Comparison of ENCODE assay signal across 12 cellular contexts in the genomic region with DNA sequence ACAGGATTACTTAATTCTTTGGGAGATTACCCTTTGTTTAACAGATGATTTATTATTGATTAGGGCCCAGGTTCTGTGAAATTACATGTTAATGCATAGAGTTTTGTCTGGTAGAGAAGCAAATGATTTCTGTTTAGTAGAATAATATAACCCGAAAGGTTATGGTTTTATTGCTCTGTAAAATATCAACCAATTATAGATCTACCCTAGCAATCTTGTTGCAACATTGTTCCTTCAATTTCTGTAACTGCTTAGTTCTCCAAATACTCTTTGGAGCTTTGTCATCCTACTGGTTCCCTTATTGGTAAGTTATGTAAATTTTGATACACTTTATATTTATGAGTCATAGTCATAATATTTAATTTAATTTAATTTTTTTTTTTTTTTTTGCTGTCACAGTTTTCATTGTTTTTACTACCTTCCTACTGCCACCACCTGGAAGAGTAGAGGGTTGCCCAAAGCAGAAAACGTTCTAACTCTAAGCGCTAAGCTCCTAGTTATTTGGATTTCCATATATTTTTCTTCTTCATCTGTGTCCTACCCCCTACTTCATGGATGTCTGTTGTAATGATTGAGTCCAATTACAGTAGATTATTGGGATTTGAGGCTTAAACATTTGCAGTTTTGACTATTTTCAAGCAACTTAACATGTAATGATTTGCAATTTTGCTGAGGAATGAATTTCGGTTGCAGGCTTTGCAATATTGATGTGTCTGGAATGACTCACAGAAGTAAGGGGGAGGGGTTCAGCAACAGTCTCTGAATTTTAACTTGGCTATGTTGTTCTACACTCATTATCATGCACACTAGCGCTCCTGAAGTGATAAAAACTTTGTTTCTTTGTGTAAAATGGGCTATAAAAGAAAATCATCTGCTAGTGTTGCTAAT. TPM values are rescaled to one million over a fixed set of nuclear protein-coding genes. Genes with fewer than 3 reads are reported as not detected.
DNase-seq lines count a peak whose midpoint lies in the region; ATAC-seq and TF ChIP-seq lines count a peak whose summit lies in the region.
"Had no signal": no experiment of that assay in that cellular context is flagged by ENCODE, and none has a peak within 500 bp of the region (broad histone marks: within the 10 kb centered on the region; RNA-seq: fewer than 3 reads in every experiment).

No MANE protein-coding gene starts in this region.

- ATAC-seq in GM18502 (IDR thresholded peaks at IDR 0.05; ENCODE audit: poor library complexity, unreplicated experiment) (peak; percentile 77), HG02973 (IDR thresholded peaks at IDR 0.05; ENCODE audit: unreplicated experiment) (peak; percentile 56), SK-N-SH treated with all-trans-retinoic acid at 6 μM for 48 hours (peak; percentile 31; the same call in 2 of the 3 replicates), aorta (ENCODE audit: low FRiP score) (no peak)

- intact Hi-C loops in aorta (cut with DNase I) = no loop called here

- no peak overlapping the region for H3K27ac ChIP-seq in aorta (ENCODE audit: low read depth in 1 of 2, low read length in 2 of 2)

- peak; percentile 10 for DNase-seq in kidney tubule cell (ENCODE audit: low spot score)
- DNase-seq in T1000 (lab: John Stamatoyannopoulos, UW) = no peak
- DNase-seq in aorta = no peak
- no peak for DNase-seq in midbrain (lab: John Stamatoyannopoulos, UW)
- no peak for DNase-seq in DMS53 treated with DMSO at 0.1 percent for 48 hours (lab: John Stamatoyannopoulos, UW; ENCODE audit: unreplicated experiment)
- DNase-seq: activated CD4-positive, alpha-beta T cell treated with anti-CD3 and anti-CD28 coated beads, Interleukin-2, amount 10 ng/mL, durations not matched to agents 7 days and 5 days; activated naive CD4-positive, alpha-beta T cell treated with anti-CD3 and anti-CD28 coated beads, Interleukin-2, amount 50 U/mL, for 16 hours; stimulated activated CD4-positive, alpha-beta T cell treated with anti-CD3 and anti-CD28 coated beads, Interleukin-4, amount 100 ng/mL, for 1 hour; substantia nigra had no signal

- no peaks in the 10 kb centered on the region for H3K36me3 ChIP-seq in aorta (ENCODE audit: control insufficient read depth in 1 of 2, insufficient read depth in 2 of 2, low read length in 1 of 2)

- no peak overlapping the region for H3K4me3 ChIP-seq in aorta (ENCODE audit: low read length in 2 of 2)

- no peaks in the 10 kb centered on the region for H3K27me3 ChIP-seq in aorta (ENCODE audit: control insufficient read depth in 1 of 2, insufficient read depth in 2 of 2, low read length in 1 of 2)

- peaks cover 2% of the 10 kb centered on the region for H3K9me3 ChIP-seq in aorta (ENCODE audit: control insufficient read depth, low read length)

- 71 to 73% methylated on average over 5 of the region's 5 CpGs for WGBS in aorta, 2 donors

- H3K4me1 ChIP-seq in aorta (ENCODE audit: control insufficient read depth in 1 of 2, insufficient read depth in 2 of 2, low read length in 2 of 2) = no peaks in the 10 kb centered on the region

TF ChIP-seq in SK-N-SH treated with all-trans-retinoic acid at 6 μM for 48 hours, 23 proteins besides CTCF, POLR2A, EP300 and RAD21:
- no peak for TF ChIP-seq ESRRG (CRISPR knock-in tag; IDR thresholded peaks at IDR 0.05)
- no peak for TF ChIP-seq TCF4 (CRISPR knock-in tag; IDR thresholded peaks at IDR 0.05; ENCODE audit: borderline replicate concordance)
- TF ChIP-seq GLIS3 (CRISPR knock-in tag; IDR thresholded peaks at IDR 0.05) = no peak
- no peak for TF ChIP-seq ZFP30 (CRISPR knock-in tag; IDR thresholded peaks at IDR 0.05)
- no peak for TF ChIP-seq RARB (CRISPR knock-in tag; IDR thresholded peaks at IDR 0.05)
- no peak for TF ChIP-seq SNAI2 (CRISPR knock-in tag; IDR thresholded peaks at IDR 0.05)
- TF ChIP-seq, protein P1, sequence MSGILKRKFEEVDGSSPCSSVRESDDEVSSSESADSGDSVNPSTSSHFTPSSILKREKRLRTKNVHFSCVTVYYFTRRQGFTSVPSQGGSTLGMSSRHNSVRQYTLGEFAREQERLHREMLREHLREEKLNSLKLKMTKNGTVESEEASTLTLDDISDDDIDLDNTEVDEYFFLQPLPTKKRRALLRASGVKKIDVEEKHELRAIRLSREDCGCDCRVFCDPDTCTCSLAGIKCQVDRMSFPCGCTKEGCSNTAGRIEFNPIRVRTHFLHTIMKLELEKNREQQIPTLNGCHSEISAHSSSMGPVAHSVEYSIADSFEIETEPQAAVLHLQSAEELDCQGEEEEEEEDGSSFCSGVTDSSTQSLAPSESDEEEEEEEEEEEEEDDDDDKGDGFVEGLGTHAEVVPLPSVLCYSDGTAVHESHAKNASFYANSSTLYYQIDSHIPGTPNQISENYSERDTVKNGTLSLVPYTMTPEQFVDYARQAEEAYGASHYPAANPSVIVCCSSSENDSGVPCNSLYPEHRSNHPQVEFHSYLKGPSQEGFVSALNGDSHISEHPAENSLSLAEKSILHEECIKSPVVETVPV (CRISPR knock-in tag; IDR thresholded peaks at IDR 0.05) = no peak
- no peak for TF ChIP-seq ZNF70 (CRISPR knock-in tag; IDR thresholded peaks at IDR 0.05)
- TF ChIP-seq TOX (CRISPR knock-in tag; IDR thresholded peaks at IDR 0.05; ENCODE audit: borderline replicate concordance) = no peak
- TF ChIP-seq, protein P2, sequence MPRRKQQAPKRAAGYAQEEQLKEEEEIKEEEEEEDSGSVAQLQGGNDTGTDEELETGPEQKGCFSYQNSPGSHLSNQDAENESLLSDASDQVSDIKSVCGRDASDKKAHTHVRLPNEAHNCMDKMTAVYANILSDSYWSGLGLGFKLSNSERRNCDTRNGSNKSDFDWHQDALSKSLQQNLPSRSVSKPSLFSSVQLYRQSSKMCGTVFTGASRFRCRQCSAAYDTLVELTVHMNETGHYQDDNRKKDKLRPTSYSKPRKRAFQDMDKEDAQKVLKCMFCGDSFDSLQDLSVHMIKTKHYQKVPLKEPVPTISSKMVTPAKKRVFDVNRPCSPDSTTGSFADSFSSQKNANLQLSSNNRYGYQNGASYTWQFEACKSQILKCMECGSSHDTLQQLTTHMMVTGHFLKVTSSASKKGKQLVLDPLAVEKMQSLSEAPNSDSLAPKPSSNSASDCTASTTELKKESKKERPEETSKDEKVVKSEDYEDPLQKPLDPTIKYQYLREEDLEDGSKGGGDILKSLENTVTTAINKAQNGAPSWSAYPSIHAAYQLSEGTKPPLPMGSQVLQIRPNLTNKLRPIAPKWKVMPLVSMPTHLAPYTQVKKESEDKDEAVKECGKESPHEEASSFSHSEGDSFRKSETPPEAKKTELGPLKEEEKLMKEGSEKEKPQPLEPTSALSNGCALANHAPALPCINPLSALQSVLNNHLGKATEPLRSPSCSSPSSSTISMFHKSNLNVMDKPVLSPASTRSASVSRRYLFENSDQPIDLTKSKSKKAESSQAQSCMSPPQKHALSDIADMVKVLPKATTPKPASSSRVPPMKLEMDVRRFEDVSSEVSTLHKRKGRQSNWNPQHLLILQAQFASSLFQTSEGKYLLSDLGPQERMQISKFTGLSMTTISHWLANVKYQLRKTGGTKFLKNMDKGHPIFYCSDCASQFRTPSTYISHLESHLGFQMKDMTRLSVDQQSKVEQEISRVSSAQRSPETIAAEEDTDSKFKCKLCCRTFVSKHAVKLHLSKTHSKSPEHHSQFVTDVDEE (CRISPR knock-in tag; IDR thresholded peaks at IDR 0.05) = no peak
TF ChIP-seq in SK-N-SH treated with all-trans-retinoic acid at 6 μM for 48 hours: peak in this region for 0.

RNA-seq across cellular contexts. Expression of a gene that starts 51.0 kb away (rescaled TPM):
- total RNA-seq in aorta = 10 to 100 TPM; 71.8 to 74.4 TPM
- 1 to 10 TPM; 5.7 to 6.0 TPM for polyA plus RNA-seq in aorta
